2 cellular contexts compared by ENCODE assay signal in genomic region chr7:44381494-44382220, GRCh38.
TF ChIP-seq lines count a peak whose summit lies in the region.

No MANE protein-coding gene starts in this region.

TF ChIP-seq in IMR-90, 13 proteins besides CTCF, POLR2A, EP300 and RAD21:
- no peak for TF ChIP-seq MAZ (IDR thresholded peaks at IDR 0.05; ENCODE audit: borderline replicate concordance, low read depth, low read length)
- TF ChIP-seq MAFK (IDR thresholded peaks at IDR 0.05; ENCODE audit: low read depth, low read length), result no peak
- TF ChIP-seq RFX5 (IDR thresholded peaks at IDR 0.05; ENCODE audit: low read depth, low read length), result no peak
- no peak for TF ChIP-seq CEBPB (IDR thresholded peaks at IDR 0.05; ENCODE audit: low read depth, low read length)
- no peak for TF ChIP-seq CHD1 (IDR thresholded peaks at IDR 0.05; ENCODE audit: low read depth, low read length)
- TF ChIP-seq FOS (IDR thresholded peaks at IDR 0.05; ENCODE audit: low read depth, low read length), result no peak
- TF ChIP-seq SMC3 (IDR thresholded peaks at IDR 0.05; ENCODE audit: low read depth, low read length), result no peak
- no peak for TF ChIP-seq NFE2L2 (IDR thresholded peaks at IDR 0.05; ENCODE audit: low read depth, low read length)
- TF ChIP-seq USF2 (IDR thresholded peaks at IDR 0.05; ENCODE audit: low read depth, low read length), result no peak
- TF ChIP-seq RCOR1 (IDR thresholded peaks at IDR 0.05; ENCODE audit: insufficient replicate concordance, low read length), result no peak
- TF ChIP-seq BHLHE40 (IDR thresholded peaks at IDR 0.05; ENCODE audit: low read depth, low read length), result no peak
- no peak for TF ChIP-seq ELK1 (IDR thresholded peaks at IDR 0.05; ENCODE audit: borderline replicate concordance, low read depth, low read length)
- TF ChIP-seq MXI1 (IDR thresholded peaks at IDR 0.05; ENCODE audit: borderline replicate concordance, low read depth, low read length), result no peak

TF ChIP-seq in H1, 55 proteins besides CTCF, POLR2A, EP300 and RAD21:
- TF ChIP-seq USF2 (IDR thresholded peaks at IDR 0.05; ENCODE audit: low read length) (no peak), GTF2F1 (IDR thresholded peaks at IDR 0.05; ENCODE audit: borderline replicate concordance, low read depth, low read length) (no peak), JUN (IDR thresholded peaks at IDR 0.05; ENCODE audit: low read depth, low read length) (no peak), SRF (IDR thresholded peaks at IDR 0.05; ENCODE audit: low read depth, low read length) (no peak), CHD1 (IDR thresholded peaks at IDR 0.05; ENCODE audit: low read depth, low read length) (no peak), TCF12 (IDR thresholded peaks at IDR 0.05; ENCODE audit: low read depth, low read length) (no peak), RXRA (IDR thresholded peaks at IDR 0.05; ENCODE audit: insufficient read depth, low read depth, low read length) (no peak), SIX5 (IDR thresholded peaks at IDR 0.05; ENCODE audit: low read depth, low read length) (no peak), CHD2 (IDR thresholded peaks at IDR 0.05; ENCODE audit: low read length) (no peak), KDM1A (IDR thresholded peaks at IDR 0.05; ENCODE audit: borderline replicate concordance, low read length) (no peak), ATF3 (IDR thresholded peaks at IDR 0.05; ENCODE audit: insufficient read depth, low read depth, low read length) (no peak)
